Comparison of ENCODE assay signal across 8 cellular contexts in the genomic region with DNA sequence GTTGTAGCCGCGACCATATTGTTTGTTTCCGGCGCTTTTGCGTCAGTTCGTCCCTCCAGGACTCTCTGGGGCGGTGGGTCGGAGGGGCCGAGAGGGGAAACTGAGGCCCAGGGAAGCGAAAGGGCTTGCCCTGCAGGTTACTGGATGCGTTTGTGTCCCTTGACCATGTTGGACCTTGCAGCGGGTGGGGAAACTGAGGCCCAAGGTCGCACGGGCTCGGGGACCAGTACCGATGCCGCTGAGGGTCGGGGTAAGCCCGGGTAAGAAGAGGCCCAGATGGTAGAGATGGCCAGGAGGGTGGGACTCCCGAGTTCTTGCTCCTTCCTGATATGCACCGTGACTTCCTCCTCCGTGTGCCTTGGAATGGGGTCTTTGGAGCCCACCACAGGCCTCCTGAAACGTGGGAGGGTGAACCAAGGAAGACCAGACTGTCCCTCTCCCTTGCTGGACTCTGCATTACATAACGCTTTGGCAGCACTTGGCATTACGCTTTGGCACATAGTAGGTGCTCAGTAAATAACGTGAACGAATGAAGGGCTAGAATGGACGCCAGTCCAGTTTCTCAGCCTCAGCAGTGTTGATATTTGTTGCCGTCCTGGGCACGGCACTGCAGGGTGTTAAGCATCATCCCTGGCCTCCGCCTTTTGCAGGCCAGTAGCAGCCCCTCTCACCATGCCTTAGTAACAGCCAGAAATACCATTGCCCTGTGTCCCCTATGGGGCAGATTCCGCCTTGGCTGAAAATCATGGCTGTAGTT. TPM values are rescaled to one million over a fixed set of nuclear protein-coding genes. Genes with fewer than 3 reads are reported as not detected.
DNase-seq lines count a peak whose midpoint lies in the region; ATAC-seq, FAIRE-seq and TF ChIP-seq lines count a peak whose summit lies in the region.

No MANE protein-coding gene starts in this region.

- intact Hi-C loops in CD14-positive monocyte (cut with micrococcal nuclease): loop anchor here (2.0 to 5.0 kb wide), 3 partner anchors 28 to 54 kb away; partner anchors contain the start of gene UBXN6 (in 2 of the 2)
- intact Hi-C loops in natural killer cell (cut with micrococcal nuclease): loop anchor here (5.0 kb wide), 1 partner anchor 136 kb away; no protein-coding TSS in a partner anchor

- FAIRE-seq in urothelium cell line (lab: Jason Lieb, UNC): no peak

- H3K27me3 Mint-ChIP-seq in CD14-positive monocyte (ENCODE audit: low read depth in 3 of 3): peaks cover 0 to 3% (median 0%) of the 10 kb centered on the region in 3 donors
- no peaks in the 10 kb centered on the region for H3K27me3 Mint-ChIP-seq in chondrocyte (ENCODE audit: low read depth)
- no peaks in the 10 kb centered on the region for H3K27me3 Mint-ChIP-seq in natural killer cell (ENCODE audit: low read depth in 2 of 2)

- DNase-seq in CD14-positive monocyte (ENCODE audit: low spot score) (no peak), LNCaP clone FGC (ENCODE audit: low read depth) (no peak), chondrocyte (ENCODE audit: low spot score) (no peak), natural killer cell (no peak), nucleus accumbens (lab: John Stamatoyannopoulos, UW) (no peak), urothelium cell line (ENCODE audit: low spot score) (no peak)
- DNase-seq in stimulated activated CD4-positive, alpha-beta T cell treated with anti-CD3 and anti-CD28 coated beads, Interleukin-12 subunit alpha, Interleukin-12 subunit beta, amount 100 ng/mL, for 4 hours: no peak

- ATAC-seq in natural killer cell (no peak), GM19397 (IDR thresholded peaks at IDR 0.05; ENCODE audit: unreplicated experiment) (no peak)

- H3K4me3 Mint-ChIP-seq in CD14-positive monocyte: peak overlapping the region; percentile 79 to 84
- H3K4me3 Mint-ChIP-seq in chondrocyte (ENCODE audit: unreplicated experiment): peak overlapping the region; percentile 78
- H3K4me3 Mint-ChIP-seq in natural killer cell: peak overlapping the region; percentile 85

- H3K4me3 ChIP-seq in LNCaP clone FGC (ENCODE audit: low read depth, low read length): peak overlapping the region; percentile 96

- H3K4me1 Mint-ChIP-seq in CD14-positive monocyte: peaks cover 40% of the 10 kb centered on the region
- H3K4me1 Mint-ChIP-seq in chondrocyte (ENCODE audit: low read depth): peaks cover 41% of the 10 kb centered on the region
- H3K4me1 Mint-ChIP-seq in natural killer cell: peaks cover 28 to 37% of the 10 kb centered on the region in 2 donors

- peaks cover 4 to 28% of the 10 kb centered on the region in 2 donors for H3K36me3 Mint-ChIP-seq in CD14-positive monocyte
- peaks cover under 1% of the 10 kb centered on the region for H3K36me3 Mint-ChIP-seq in chondrocyte (ENCODE audit: low read depth)
- no peaks in the 10 kb centered on the region for H3K36me3 Mint-ChIP-seq in natural killer cell

- TF ChIP-seq CTCF in CD14-positive monocyte (IDR thresholded peaks at IDR 0.05) (no peak), LNCaP clone FGC (IDR thresholded peaks at IDR 0.05; ENCODE audit: control insufficient read depth, extremely low read depth, insufficient read depth) (no peak), chondrocyte (IDR thresholded peaks at IDR 0.05) (no peak), natural killer cell (IDR thresholded peaks at IDR 0.05) (no peak)

- H3K9me3 Mint-ChIP-seq in CD14-positive monocyte (no peaks in the 10 kb centered on the region), chondrocyte (ENCODE audit: low read depth) (no peaks in the 10 kb centered on the region), natural killer cell (no peaks in the 10 kb centered on the region)

- H3K27ac Mint-ChIP-seq in CD14-positive monocyte (peak overlapping the region; percentile 62 to 93 (median 88)), chondrocyte (ENCODE audit: unreplicated experiment) (peak overlapping the region; percentile 5), natural killer cell (peak overlapping the region; percentile 68 to 99)

RNA-seq across cellular contexts. Expression of gene CHAF1A, which starts 0.7 kb away (rescaled TPM):
- polyA plus RNA-seq in CD14-positive monocyte: 1 to 10 TPM; 4.4 to 5.4 TPM
- total RNA-seq in chondrocyte: 6.6 to 20.5 TPM (median 7.1 TPM) in 3 replicates
- total RNA-seq in natural killer cell: 10 to 100 TPM; 34.4 to 40.8 (median 35.2) TPM

RNA-seq across cellular contexts. Expression of gene SH3GL1, which starts 2.8 kb away (rescaled TPM):
- 10 to 100 TPM; 14.0 to 15.0 TPM for polyA plus RNA-seq in CD14-positive monocyte
- total RNA-seq in chondrocyte (96.3 to 103 TPM (median 96.6 TPM) in 3 replicates), natural killer cell (10 to 100 TPM; 43.9 to 55.7 (median 49.2) TPM)

RNA-seq across cellular contexts. Expression of gene UBXN6, which starts 54.4 kb away (rescaled TPM):
- 1 to 10 TPM; 3.8 to 5.4 TPM for polyA plus RNA-seq in CD14-positive monocyte
- 83.7 to 90.2 TPM (median 86.9 TPM) in 3 replicates for total RNA-seq in chondrocyte
- total RNA-seq in natural killer cell: 10 to 100 TPM; 54.3 to 67.7 (median 63.3) TPM

RNA-seq across cellular contexts. Expression of gene MPND, which starts 59.8 kb away (rescaled TPM):
- polyA plus RNA-seq in CD14-positive monocyte: 1 to 10 TPM; 6.5 to 7.0 TPM
- total RNA-seq in chondrocyte (13.6 to 14.9 TPM (median 14.1 TPM) in 3 replicates), natural killer cell (10 to 100 TPM; 30.4 to 38.4 (median 31.1) TPM)

Comparison
In these comparisons a context has a peak if more than half of its experiments do, and no peak if none do; other contexts are left out.
1. H3K27ac Mint-ChIP-seq: peak in every context shown above with its lines; median percentile 88 in CD14-positive monocyte; 84 in natural killer cell; 5 in chondrocyte.